Comparison of ENCODE assay signal across 16 cellular contexts in genomic region chr6:55664581-55665223, GRCh38.
"Had no signal": no experiment of that assay in that cellular context is flagged by ENCODE, and none has a peak within 500 bp of the region (broad histone marks: within the 10 kb centered on the region; RNA-seq: fewer than 3 reads in every experiment).

No MANE protein-coding gene starts in this region.

- H3K4me1 ChIP-seq: lower lobe of right lung, tibial artery had no signal

- H3K27ac ChIP-seq: lower lobe of right lung, tibial artery, vagina had no signal

- H3K36me3 ChIP-seq: lower lobe of right lung, tibial artery, vagina had no signal

- DNase-seq: activated CD4-positive, alpha-beta T cell treated with anti-CD3 and anti-CD28 coated beads, Interleukin-2, amount 50 U/mL, for 4 hours; activated CD8-positive, alpha-beta memory T cell treated with anti-CD3 and anti-CD28 coated beads, Interleukin-2, amount 10 ng/mL, durations not matched to agents 7 days and 5 days; activated effector memory CD4-positive, alpha-beta T cell treated with Interleukin-2 at 50 U/mL for 16 hours; activated T-cell treated with anti-CD3 and anti-CD28 coated beads, Interleukin-2, amount 50 U/mL, for 24 hours; amygdala; cerebellar nuclear complex; dermis blood vessel endothelial cell; erythroblast; hypothalamus; lower lobe of right lung; naive thymus-derived CD4-positive, alpha-beta T cell; right cardiac atrium; tibial artery had no signal

- H3K9me3 ChIP-seq: tibial artery, vagina had no signal

- H3K27me3 ChIP-seq: tibial artery, vagina had no signal

- H3K4me3 ChIP-seq: lower lobe of right lung, tibial artery, vagina had no signal

- ATAC-seq: activated CD4-positive, CD25-positive, alpha-beta regulatory T cell treated with anti-CD3 and anti-CD28 coated beads, Interleukin-2, amount 50 U/mL, for 24 hours; activated CD8-positive, alpha-beta memory T cell treated with anti-CD3 and anti-CD28 coated beads, Interleukin-2, amount 10 ng/mL, durations not matched to agents 7 days and 5 days; lower lobe of right lung; naive thymus-derived CD4-positive, alpha-beta T cell; right cardiac atrium; stimulated activated effector memory CD8-positive, alpha-beta T cell treated with anti-CD3 and anti-CD28 coated beads, Interleukin-12 subunit alpha, Interleukin-12 subunit beta, amount 100 ng/mL, for 72 hours had no signal
